In genomic region chr14:70789361-70789760, GRCh38 we compare ENCODE assay signal across 14 cellular contexts. TPM values are rescaled to one million over a fixed set of nuclear protein-coding genes. Genes with fewer than 3 reads are reported as not detected.
DNase-seq lines count a peak whose midpoint lies in the region; ATAC-seq, FAIRE-seq and TF ChIP-seq lines count a peak whose summit lies in the region.
"Had no signal": no experiment of that assay in that cellular context is flagged by ENCODE, and none has a peak within 500 bp of the region (broad histone marks: within the 10 kb centered on the region; RNA-seq: fewer than 3 reads in every experiment).

No MANE protein-coding gene starts in this region.

- H3K36me3 ChIP-seq in lower lobe of right lung, result no peaks in the 10 kb centered on the region

- H3K27me3 ChIP-seq in lower lobe of right lung (ENCODE audit: low read depth), result no peaks in the 10 kb centered on the region
- H3K27me3 ChIP-seq: esophagus squamous epithelium had no signal

- FAIRE-seq in frontal cortex (lab: Jason Lieb, UNC), result no peak

- no peak overlapping the region for H3K27ac ChIP-seq in lower lobe of right lung
- H3K27ac ChIP-seq: esophagus squamous epithelium had no signal

- no peaks in the 10 kb centered on the region for H3K4me1 ChIP-seq in lower lobe of right lung
- H3K4me1 ChIP-seq: esophagus squamous epithelium had no signal

- DNase-seq in COLO829 (ENCODE audit: low spot score) (peak; percentile 34), M059J (ENCODE audit: low read depth) (peak; percentile 80), astrocyte of the spinal cord (ENCODE audit: low read depth, low spot score) (peak; percentile 47), lower lobe of right lung (peak; percentile 66), ureter (ENCODE audit: low spot score) (no peak), frontal cortex (ENCODE audit: low spot score in 2 of 2) (no peak)
- DNase-seq in effector CD4-positive, alpha-beta T cell, result no peak
- DNase-seq: activated CD4-positive, alpha-beta T cell treated with anti-CD3 and anti-CD28 coated beads, Interleukin-2, amount 50 U/mL, for 1 hour; activated gamma-delta T cell treated with Interleukin-2 at 50 U/mL for 16 hours; esophagus squamous epithelium; NCI-H1436; occipital lobe had no signal

- in situ Hi-C loops in astrocyte of the spinal cord (cut with HindIII; ENCODE audit: low sequenced_read_pairs), result no loop called here

- peak in 1 of 2 donors; percentile 67 for ATAC-seq in lower lobe of right lung
- ATAC-seq in GM21786 (IDR thresholded peaks at IDR 0.05; ENCODE audit: unreplicated experiment), result no peak
- ATAC-seq: left lobe of liver had no signal

- intact Hi-C loops in lower lobe of right lung (cut with DNase I), result no loop called here

- H3K4me3 ChIP-seq in astrocyte of the spinal cord (ENCODE audit: low read depth, low read length) (no peak overlapping the region), lower lobe of right lung (no peak overlapping the region)
- H3K4me3 ChIP-seq: esophagus squamous epithelium had no signal

- TF ChIP-seq CTCF in astrocyte of the spinal cord (IDR thresholded peaks at IDR 0.05; ENCODE audit: low read depth, low read length) (no peak), lower lobe of right lung (IDR thresholded peaks at IDR 0.05) (no peak)

- H3K9me3 ChIP-seq in lower lobe of right lung, result no peaks in the 10 kb centered on the region
- H3K9me3 ChIP-seq: esophagus squamous epithelium had no signal

RNA-seq across cellular contexts. Expression of gene MAP3K9, which starts 20.0 kb away (rescaled TPM):
- total RNA-seq in M059J (2014; rRNA removed; shearing (Covaris generic)), result 3.1 and 5.8 TPM in 2 replicates
- total RNA-seq in lower lobe of right lung, result 9.4 TPM
- 14.0 TPM for total RNA-seq in ureter
- total RNA-seq in frontal cortex, result 11.4 TPM

Comparison
In these comparisons a context has a peak if more than half of its experiments do, and no peak if none do; other contexts are left out.
1. DNase-seq: peak in COLO829 (single experiment), M059J (single experiment), astrocyte of the spinal cord (single experiment) and lower lobe of right lung (single experiment); none in ureter (single experiment), frontal cortex (0 of 2) and effector CD4-positive, alpha-beta T cell (single experiment).